ENCODE assay signal across 11 cellular contexts in genomic region chr2:160390544-160391258, GRCh38.
DNase-seq lines count a peak whose midpoint lies in the region; ATAC-seq and TF ChIP-seq lines count a peak whose summit lies in the region.
"Had no signal": no experiment of that assay in that cellular context is flagged by ENCODE, and none has a peak within 500 bp of the region (broad histone marks: within the 10 kb centered on the region; RNA-seq: fewer than 3 reads in every experiment).

No MANE protein-coding gene starts in this region.

- H3K27me3 Mint-ChIP-seq in chondrocyte (ENCODE audit: low read depth) = no peaks in the 10 kb centered on the region
- H3K27me3 Mint-ChIP-seq: activated CD4-positive, alpha-beta memory T cell treated with anti-CD3 and anti-CD28 coated beads for 36 hours had no signal

- TF ChIP-seq POLR2A in body of pancreas (IDR thresholded peaks at IDR 0.05) = no peak

- H3K36me3 ChIP-seq in Loucy (ENCODE audit: insufficient read depth, low read length) = no peaks in the 10 kb centered on the region
- no peaks in the 10 kb centered on the region for H3K36me3 ChIP-seq in parathyroid adenoma (ENCODE audit: control insufficient read depth, insufficient read depth, low read length)
- H3K36me3 ChIP-seq in body of pancreas (replicated peaks in 1 of 2; ENCODE audit: insufficient read depth in 1 of 2, low read depth in 2 of 2) = no peaks in the 10 kb centered on the region

- no peak for ATAC-seq in body of pancreas

- DNase-seq in CD1c-positive myeloid dendritic cell (ENCODE audit: extremely low spot score) (peak; percentile 29), chondrocyte (ENCODE audit: low spot score) (no peak), NCI-H1105 (lab: John Stamatoyannopoulos, UW) (no peak), body of pancreas (no peak), cerebellum (ENCODE audit: low spot score) (no peak)
- DNase-seq in activated effector memory CD4-positive, alpha-beta T cell treated with anti-CD3 and anti-CD28 coated beads, Interleukin-2, amount 50 U/mL, for 16 hours = no peak
- DNase-seq: activated CD4-positive, alpha-beta memory T cell treated with anti-CD3 and anti-CD28 coated beads for 36 hours; DND-41; SHP77 had no signal

- H3K9ac ChIP-seq in Loucy (ENCODE audit: low read depth, low read length, poor library complexity, severe bottlenecking) = peak overlapping the region; percentile 24
- H3K9ac ChIP-seq in parathyroid adenoma = no peak overlapping the region

- TF ChIP-seq CTCF in Loucy (conservative IDR thresholded peaks at IDR 0.05; ENCODE audit: low read length) (no peak), chondrocyte (IDR thresholded peaks at IDR 0.05) (no peak), parathyroid adenoma (IDR thresholded peaks at IDR 0.05) (no peak), body of pancreas (IDR thresholded peaks at IDR 0.05) (no peak)

- peaks cover 4% of the 10 kb centered on the region; the same call in 1 of the 2 replicates for H3F3A ChIP-seq in Loucy (ENCODE audit: low read depth)

- no peaks in the 10 kb centered on the region for H3K27me3 ChIP-seq in Loucy (ENCODE audit: insufficient read depth, low read length, poor library complexity, severe bottlenecking)
- no peaks in the 10 kb centered on the region for H3K27me3 ChIP-seq in parathyroid adenoma (ENCODE audit: control insufficient read depth, insufficient read depth, low read length)
- no peaks in the 10 kb centered on the region for H3K27me3 ChIP-seq in body of pancreas

- H3K9me3 Mint-ChIP-seq in chondrocyte (ENCODE audit: low read depth) = no peaks in the 10 kb centered on the region
- H3K9me3 Mint-ChIP-seq: activated CD4-positive, alpha-beta memory T cell treated with anti-CD3 and anti-CD28 coated beads for 36 hours had no signal

- peaks cover 85% of the 10 kb centered on the region for H3K4me1 ChIP-seq in Loucy (ENCODE audit: insufficient read depth, low read length, poor library complexity, severe bottlenecking)
- peaks cover 74% of the 10 kb centered on the region for H3K4me1 ChIP-seq in parathyroid adenoma
- H3K4me1 ChIP-seq in body of pancreas = no peaks in the 10 kb centered on the region

- intact Hi-C loops in body of pancreas (cut with DNase I) = no loop called here

- H3K79me2 ChIP-seq in Loucy (ENCODE audit: insufficient read depth, low read length) (peaks cover 98% of the 10 kb centered on the region), parathyroid adenoma (peaks cover 50% of the 10 kb centered on the region)

- 86 to 87% methylated on average over 6 of the region's 6 CpGs for WGBS in body of pancreas, 2 donors

- H3K9me3 ChIP-seq in Loucy (ENCODE audit: insufficient read depth, low read depth, low read length) (no peaks in the 10 kb centered on the region), parathyroid adenoma (ENCODE audit: control insufficient read depth, low read length) (no peaks in the 10 kb centered on the region), body of pancreas (no peaks in the 10 kb centered on the region)

- peaks cover 1% of the 10 kb centered on the region for H3K36me3 Mint-ChIP-seq in chondrocyte (ENCODE audit: low read depth)
- H3K36me3 Mint-ChIP-seq: activated CD4-positive, alpha-beta memory T cell treated with anti-CD3 and anti-CD28 coated beads for 36 hours had no signal

- H3K27ac ChIP-seq in parathyroid adenoma (peak overlapping the region; percentile 94), body of pancreas (no peak overlapping the region)

- H2AFZ ChIP-seq in Loucy (ENCODE audit: low read length) (no peak overlapping the region), parathyroid adenoma (no peak overlapping the region)

- H3K4me3 ChIP-seq in Loucy (ENCODE audit: low read length, poor library complexity, severe bottlenecking) = peak overlapping the region; percentile 34
- H3K4me3 ChIP-seq in parathyroid adenoma (ENCODE audit: low read depth, low read length) = no peak overlapping the region
- H3K4me3 ChIP-seq in body of pancreas = no peak overlapping the region

- H3K4me2 ChIP-seq in Loucy (ENCODE audit: low read depth, low read length, poor library complexity, severe bottlenecking) (peak overlapping the region; percentile 70), parathyroid adenoma (ENCODE audit: low read length) (no peak overlapping the region)

- peaks cover 88% of the 10 kb centered on the region for H3K4me1 Mint-ChIP-seq in chondrocyte (ENCODE audit: low read depth)

- H4K20me1 ChIP-seq in Loucy (ENCODE audit: insufficient read depth, low read length, poor library complexity, severe bottlenecking) = peaks cover 20% of the 10 kb centered on the region

- peak overlapping the region; percentile 49 for H3K27ac Mint-ChIP-seq in chondrocyte (ENCODE audit: unreplicated experiment)
- H3K27ac Mint-ChIP-seq: activated CD4-positive, alpha-beta memory T cell treated with anti-CD3 and anti-CD28 coated beads for 36 hours had no signal

- no peaks in the 10 kb centered on the region for H3K9me2 ChIP-seq in Loucy (replicated peaks; ENCODE audit: low read depth, low read length)

- H3K4me3 Mint-ChIP-seq in chondrocyte (ENCODE audit: unreplicated experiment) = no peak overlapping the region
- H3K4me3 Mint-ChIP-seq: activated CD4-positive, alpha-beta memory T cell treated with anti-CD3 and anti-CD28 coated beads for 36 hours had no signal
